In the genomic region with DNA sequence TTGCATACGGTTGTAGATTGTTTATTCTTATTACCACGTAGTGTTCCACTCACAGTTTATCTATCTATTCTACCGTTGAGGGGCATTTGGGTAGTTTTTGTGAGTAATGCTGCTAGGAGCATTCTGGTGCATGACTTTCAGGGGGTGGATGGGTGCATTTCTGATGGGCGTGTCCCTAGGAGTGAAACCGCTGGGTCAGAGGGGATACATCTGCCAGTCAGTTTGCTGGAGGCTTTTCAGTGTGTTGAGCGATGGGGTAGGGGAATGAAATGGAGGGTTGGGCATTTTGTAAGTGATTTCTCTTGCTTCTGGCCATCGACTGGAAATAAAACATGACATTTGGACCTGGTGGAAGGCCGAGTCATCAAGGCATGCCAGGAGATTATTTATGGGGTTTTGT, we compare ENCODE assay signal across 26 cellular contexts. TPM values are rescaled to one million over a fixed set of nuclear protein-coding genes. Genes with fewer than 3 reads are reported as not detected.
"Had no signal": no experiment of that assay in that cellular context is flagged by ENCODE, and none has a peak within 500 bp of the region (broad histone marks: within the 10 kb centered on the region; RNA-seq: fewer than 3 reads in every experiment).

No MANE protein-coding gene starts in this region.

- H3K27me3 ChIP-seq: colonic mucosa, foreskin keratinocyte, gastrocnemius medialis, heart left ventricle had no signal

- H3K27ac Mint-ChIP-seq: dendritic cell treated with granulocyte-macrophage colony-stimulating factor and Interleukin-4, amounts not matched to agents 40 ng/mL and 50 ng/mL, for 4 days; effector memory CD8-positive, alpha-beta T cell; endodermal cell had no signal

- DNase-seq: colonic mucosa; cortex of kidney; dermis blood vessel endothelial cell; dorsolateral prefrontal cortex; effector CD4-positive, alpha-beta T cell; effector CD8-positive, alpha-beta T cell; effector memory CD4-positive, alpha-beta T cell; effector memory CD8-positive, alpha-beta T cell; endodermal cell; erythroblast; esophagus squamous epithelium; foreskin fibroblast; foreskin keratinocyte; foreskin melanocyte; gastrocnemius medialis; glutamatergic neuron; head of caudate nucleus; heart left ventricle; heart right ventricle had no signal

- H3K4me3 ChIP-seq: colonic mucosa, coronary artery, dorsolateral prefrontal cortex, esophagus muscularis mucosa, esophagus squamous epithelium, gastrocnemius medialis, gastroesophageal sphincter, heart left ventricle, heart right ventricle had no signal

- H3K4me3 Mint-ChIP-seq: dendritic cell treated with granulocyte-macrophage colony-stimulating factor and Interleukin-4, amounts not matched to agents 40 ng/mL and 50 ng/mL, for 4 days; effector memory CD8-positive, alpha-beta T cell; endodermal cell had no signal

- H3K9me3 Mint-ChIP-seq: dendritic cell treated with granulocyte-macrophage colony-stimulating factor and Interleukin-4, amounts not matched to agents 40 ng/mL and 50 ng/mL, for 4 days; effector memory CD8-positive, alpha-beta T cell; endodermal cell had no signal

- H3K27ac ChIP-seq: colonic mucosa, coronary artery, dorsolateral prefrontal cortex, epithelial cell of prostate, esophagus muscularis mucosa, esophagus squamous epithelium, foreskin keratinocyte, gastrocnemius medialis, gastroesophageal sphincter, heart left ventricle, heart right ventricle had no signal

- H3K9me3 ChIP-seq: colonic mucosa, esophagus muscularis mucosa, esophagus squamous epithelium, gastrocnemius medialis, gastroesophageal sphincter, heart left ventricle, heart right ventricle had no signal

- ATAC-seq: effector memory CD8-positive, alpha-beta T cell; esophagus mucosa; foreskin keratinocyte; gastrocnemius medialis; gastroesophageal sphincter; heart left ventricle; heart right ventricle had no signal

- H3K4me1 ChIP-seq: colonic mucosa, esophagus muscularis mucosa, foreskin keratinocyte, gastrocnemius medialis, gastroesophageal sphincter, heart left ventricle, heart right ventricle had no signal

- H3K36me3 ChIP-seq: colonic mucosa, esophagus muscularis mucosa, esophagus squamous epithelium, gastrocnemius medialis, gastroesophageal sphincter, heart left ventricle, heart right ventricle had no signal

RNA-seq across cellular contexts. Expression of a gene that starts 17.0 kb away (rescaled TPM):
- total RNA-seq: endothelial cell of umbilical vein had no signal
- polyA plus RNA-seq: endothelial cell of umbilical vein had no signal
